Comparison of ENCODE assay signal across 8 cellular contexts in the genomic region with DNA sequence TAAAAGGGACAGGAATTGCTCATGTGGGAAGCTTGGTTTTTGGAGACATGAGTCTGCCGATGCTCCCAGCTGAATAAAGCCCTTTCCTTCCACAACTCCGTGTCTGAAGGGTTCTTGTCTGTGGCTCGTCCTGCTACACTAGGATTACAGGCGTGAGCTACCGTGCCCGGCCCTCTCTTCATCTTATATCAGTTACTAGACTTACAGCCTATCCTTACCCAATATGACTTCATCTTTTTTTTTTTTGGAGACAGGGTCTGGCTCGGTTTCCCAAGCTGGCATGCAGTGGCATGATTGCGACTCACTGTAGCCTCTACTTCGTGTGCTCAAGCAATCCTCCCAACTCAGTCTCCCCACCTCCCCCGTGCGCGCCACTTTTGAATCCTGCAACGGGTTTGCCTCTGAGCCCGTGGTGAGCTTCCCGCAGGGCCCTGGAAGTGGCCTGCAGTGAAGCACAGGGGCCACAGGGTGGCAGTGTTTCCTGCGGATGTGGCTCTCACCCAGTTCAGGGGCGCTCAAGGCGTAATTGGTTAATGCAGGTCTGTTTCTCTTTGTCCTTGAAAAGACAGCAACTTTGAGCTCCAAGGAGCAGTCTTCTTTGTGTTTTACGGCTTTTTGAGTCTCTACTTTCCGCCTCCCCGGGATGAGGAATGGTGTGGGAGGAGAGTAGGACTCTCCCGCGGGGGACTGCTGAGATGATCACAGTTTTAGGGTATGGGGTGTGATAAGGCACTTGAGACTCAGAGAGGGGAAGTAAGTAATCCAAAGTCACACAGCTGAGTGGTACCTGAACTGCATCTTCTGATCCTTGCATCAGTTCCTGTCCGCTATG. TPM values are rescaled to one million over a fixed set of nuclear protein-coding genes. Genes with fewer than 3 reads are reported as not detected.
DNase-seq lines count a peak whose midpoint lies in the region; ATAC-seq and TF ChIP-seq lines count a peak whose summit lies in the region.

No MANE protein-coding gene starts in this region.

- DNase-seq in AG04450 (ENCODE audit: low read depth, low spot score): peak; percentile 37
- peak; percentile 50 to 52 for DNase-seq in Kasumi-1 (lab: John Stamatoyannopoulos, UW)
- DNase-seq in SK-MEL-5 (ENCODE audit: low read depth, low spot score): peak; percentile 77
- peak; percentile 41 for DNase-seq in activated gamma-delta T cell treated with anti-CD3 and anti-CD28 coated beads, Interleukin-2, amount 50 U/mL, for 16 hours (ENCODE audit: low read depth)
- peak; percentile 26 for DNase-seq in globus pallidus (ENCODE audit: low spot score)
- DNase-seq in pons (ENCODE audit: low spot score): peak; percentile 30
- peak; percentile 57 for DNase-seq in ureter (ENCODE audit: low spot score)

- peak; percentile 100 for TF ChIP-seq CTCF in AG04450 (IDR thresholded peaks at IDR 0.05; ENCODE audit: low read depth, low read length)

- H3K27ac ChIP-seq in AG04450 (ENCODE audit: low read depth, low read length): no peak overlapping the region

- peak; percentile 70 for ATAC-seq in GM18868 (IDR thresholded peaks at IDR 0.05; ENCODE audit: unreplicated experiment)

- POLR2A ChIA-PET in AG04450 (lab: Yijun Ruan, JAX): interaction anchor here (0.6 to 1.2 kb wide), 3 partner anchors 318 to 499 kb away, joined by 3 to 5 read pairs (median 4); a partner anchor contains a TSS

- CTCF ChIA-PET in AG04450 (lab: Charles Lee): interaction anchor here (0.5 to 6.4 kb wide), 86 partner anchors 9 to 1647 kb away, joined by 3 to 405 read pairs (median 4); a partner anchor contains a TSS

- H3K9me3 ChIP-seq in AG04450 (ENCODE audit: control insufficient read depth, insufficient read depth, low read length): no peaks in the 10 kb centered on the region

- in situ Hi-C loops in SK-MEL-5 (cut with HindIII; ENCODE audit: low pct_unique_long_range_greater_than_20kb, low sequenced_read_pairs): no loop called here

- no peaks in the 10 kb centered on the region for H3K27me3 ChIP-seq in AG04450 (ENCODE audit: control insufficient read depth, insufficient read depth, low read length)

- H3K4me3 ChIP-seq in AG04450 (ENCODE audit: low read depth, low read length): peak overlapping the region; percentile 22; the same call in 1 of the 2 replicates

RNA-seq across cellular contexts. Expression of a gene that starts 22.7 kb away (rescaled TPM):
- 27.5 and 30.6 TPM in 2 replicates for polyA plus RNA-seq in AG04450 (2011; rRNA removed)
- 15.5 and 16.9 TPM in 2 replicates for polyA minus RNA-seq in AG04450 (2011; rRNA and poly(A)+ RNA removed)
- 38.2 and 49.2 TPM in 2 replicates for total RNA-seq in SK-MEL-5 (2014; rRNA removed; shearing (Covaris generic))
- 130 and 140 TPM in 2 replicates for polyA plus RNA-seq in SK-MEL-5 (2015; cell fraction: cytosol; rRNA removed)
- polyA plus RNA-seq in SK-MEL-5 (2015; cell fraction: nucleus; rRNA removed): 60.1 and 64.4 TPM in 2 replicates
- total RNA-seq in ureter: 23.2 TPM

Comparison
In these comparisons a context has a peak if more than half of its experiments do, and no peak if none do; other contexts are left out.
1. DNase-seq: peak in every context shown above with its lines; median percentile 77 in SK-MEL-5; 57 in ureter; 51 in Kasumi-1; 41 in activated gamma-delta T cell treated with anti-CD3 and anti-CD28 coated beads, Interleukin-2, amount 50 U/mL, for 16 hours; 37 in AG04450; 30 in pons; 26 in globus pallidus.